Comparison of ENCODE assay signal across 28 cellular contexts in genomic region chr11:117481885-117482284, GRCh38.
"Had no signal": no experiment of that assay in that cellular context is flagged by ENCODE, and none has a peak within 500 bp of the region (broad histone marks: within the 10 kb centered on the region; RNA-seq: fewer than 3 reads in every experiment).

No MANE protein-coding gene starts in this region.

- H3K4me3 ChIP-seq: colonic mucosa, coronary artery, dorsolateral prefrontal cortex, esophagus muscularis mucosa, esophagus squamous epithelium, gastrocnemius medialis, gastroesophageal sphincter, heart left ventricle had no signal

- H3K27me3 ChIP-seq: colonic mucosa, dorsolateral prefrontal cortex, esophagus muscularis mucosa, foreskin keratinocyte, gastrocnemius medialis, heart left ventricle had no signal

- FAIRE-seq: colon, endometrium, endothelial cell of umbilical vein, frontal cortex had no signal

- H3K4me1 Mint-ChIP-seq: endodermal cell had no signal

- H3K9me3 ChIP-seq: colonic mucosa, esophagus muscularis mucosa, esophagus squamous epithelium, gastrocnemius medialis, gastroesophageal sphincter, heart left ventricle had no signal

- H3K4me3 Mint-ChIP-seq: dendritic cell treated with granulocyte-macrophage colony-stimulating factor and Interleukin-4, amounts not matched to agents 40 ng/mL and 50 ng/mL, for 4 days; effector memory CD8-positive, alpha-beta T cell; endodermal cell had no signal

- H3K9me3 Mint-ChIP-seq: effector memory CD8-positive, alpha-beta T cell; endodermal cell had no signal

- H3K27ac ChIP-seq: colonic mucosa, coronary artery, epithelial cell of prostate, esophagus muscularis mucosa, esophagus squamous epithelium, foreskin keratinocyte, gastrocnemius medialis, gastroesophageal sphincter, heart left ventricle had no signal

- ATAC-seq: effector memory CD8-positive, alpha-beta T cell; esophagus mucosa; foreskin keratinocyte; gastrocnemius medialis; gastroesophageal sphincter; heart left ventricle had no signal

- H3K4me1 ChIP-seq: colonic mucosa, esophagus muscularis mucosa, esophagus squamous epithelium, foreskin keratinocyte, gastrocnemius medialis, gastroesophageal sphincter, heart left ventricle had no signal

- DNase-seq: colonic mucosa; cortex of kidney; dermis blood vessel endothelial cell; dorsolateral prefrontal cortex; effector CD4-positive, alpha-beta T cell; effector CD8-positive, alpha-beta T cell; effector memory CD4-positive, alpha-beta T cell; effector memory CD8-positive, alpha-beta T cell; endodermal cell; erythroblast; esophagus squamous epithelium; foreskin fibroblast; foreskin keratinocyte; foreskin melanocyte; gastrocnemius medialis; glutamatergic neuron; head of caudate nucleus; heart left ventricle had no signal

- H3K27ac Mint-ChIP-seq: dendritic cell treated with granulocyte-macrophage colony-stimulating factor and Interleukin-4, amounts not matched to agents 40 ng/mL and 50 ng/mL, for 4 days; effector memory CD8-positive, alpha-beta T cell; endodermal cell had no signal

- H3K36me3 ChIP-seq: colonic mucosa, esophagus squamous epithelium, gastrocnemius medialis had no signal
